ENCODE assay signal across 20 cellular contexts in the genomic region with DNA sequence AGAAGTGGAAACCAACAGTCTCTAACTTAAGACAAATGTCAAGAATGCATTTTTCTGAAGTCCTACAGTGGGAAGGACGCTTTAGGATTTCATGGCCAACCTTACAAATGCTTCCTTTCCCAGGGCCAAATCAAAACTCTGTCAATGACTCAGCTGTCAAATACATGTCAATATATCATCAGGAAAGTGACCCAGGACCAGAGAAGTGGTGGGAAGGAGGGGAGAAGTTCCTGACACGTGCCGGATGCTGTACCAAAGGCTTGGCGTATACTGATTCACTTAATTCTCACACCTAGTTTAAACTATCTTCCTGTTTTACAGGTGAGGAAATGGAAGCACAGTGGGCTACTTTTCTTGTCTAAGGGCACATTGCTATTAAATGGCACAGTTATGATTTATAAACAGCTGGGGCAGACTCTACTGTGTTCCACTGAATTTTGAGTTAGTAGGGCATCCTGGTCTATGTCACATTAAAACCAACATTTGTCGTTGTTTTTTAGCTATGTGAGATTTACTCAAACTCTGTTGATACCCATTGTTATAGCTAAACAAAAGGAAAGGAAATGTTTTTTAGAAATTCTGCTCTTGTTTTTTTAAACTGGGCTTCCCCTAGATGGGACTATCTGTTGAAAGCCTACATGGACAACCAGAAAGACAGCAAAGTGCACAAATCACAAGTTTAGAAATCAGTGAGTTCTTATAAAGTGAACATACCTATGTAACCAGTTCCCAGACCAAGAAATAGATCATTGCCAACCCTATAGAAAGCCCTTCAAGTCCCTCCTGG.
A peak's percentile ranks its signal among the peaks of the same experiment; 100 is the strongest.
DNase-seq lines count a peak whose midpoint lies in the region; ATAC-seq, FAIRE-seq and TF ChIP-seq lines count a peak whose summit lies in the region.
"Had no signal": no experiment of that assay in that cellular context is flagged by ENCODE, and none has a peak within 500 bp of the region (broad histone marks: within the 10 kb centered on the region; RNA-seq: fewer than 3 reads in every experiment).

No MANE protein-coding gene starts in this region.

- FAIRE-seq in GM19239 (lab: Jason Lieb, UNC) (peak; percentile 56), astrocyte (lab: Jason Lieb, UNC) (peak; percentile 45)
- FAIRE-seq: HTR-8/SVneo had no signal

- H3K27ac ChIP-seq in astrocyte (ENCODE audit: low read depth, low read length) (no peak overlapping the region), right lobe of liver (no peak overlapping the region)
- H3K27ac ChIP-seq: BLaER1, Peyer's patch had no signal

- intact Hi-C loops in right lobe of liver (cut with DNase I): no loop called here

- no peaks in the 10 kb centered on the region for H3K9me3 ChIP-seq in astrocyte (ENCODE audit: insufficient read depth, low read depth, low read length)
- H3K9me3 ChIP-seq in right lobe of liver: no peaks in the 10 kb centered on the region
- H3K9me3 ChIP-seq: BLaER1, Peyer's patch had no signal

- H3K4me1 Mint-ChIP-seq in astrocyte (ENCODE audit: low read depth, unreplicated experiment) (peaks cover 30% of the 10 kb centered on the region), osteocyte (ENCODE audit: unreplicated experiment) (peaks cover 55% of the 10 kb centered on the region)

- TF ChIP-seq CTCF in astrocyte (IDR thresholded peaks at IDR 0.05; ENCODE audit: insufficient read depth, low read depth, low read length) (no peak), osteocyte (IDR thresholded peaks at IDR 0.05) (no peak), right lobe of liver (IDR thresholded peaks at IDR 0.05) (no peak)

- 88% methylated on average over 5 of the region's 5 CpGs for WGBS in right lobe of liver (ENCODE audit: insufficient coverage, low coverage, low lambda C conversion rate, missing lambda C conversion rate)

- H3K4me3 ChIP-seq in astrocyte (ENCODE audit: insufficient read depth, low read depth, low read length) (no peak overlapping the region), right lobe of liver (no peak overlapping the region)
- H3K4me3 ChIP-seq: BLaER1, Peyer's patch had no signal

- H3K36me3 Mint-ChIP-seq in astrocyte (ENCODE audit: low read depth, unreplicated experiment): peaks cover 7% of the 10 kb centered on the region
- peaks cover 4% of the 10 kb centered on the region for H3K36me3 Mint-ChIP-seq in osteocyte (ENCODE audit: unreplicated experiment)

- H3K27me3 Mint-ChIP-seq in astrocyte (ENCODE audit: low read depth, unreplicated experiment) (no peaks in the 10 kb centered on the region), osteocyte (ENCODE audit: unreplicated experiment) (no peaks in the 10 kb centered on the region)

- no peak for TF ChIP-seq POLR2A in right lobe of liver (IDR thresholded peaks at IDR 0.05)

- H3K27me3 ChIP-seq in astrocyte (ENCODE audit: insufficient read depth, low read length) (no peaks in the 10 kb centered on the region), right lobe of liver (no peaks in the 10 kb centered on the region)
- H3K27me3 ChIP-seq: Peyer's patch had no signal

- H3K36me3 ChIP-seq in astrocyte (ENCODE audit: insufficient read depth, low read length) (no peaks in the 10 kb centered on the region), right lobe of liver (no peaks in the 10 kb centered on the region)
- H3K36me3 ChIP-seq: BLaER1, Peyer's patch had no signal

- H2AFZ ChIP-seq in astrocyte (ENCODE audit: low read depth, low read length): no peak overlapping the region

- H3K79me2 ChIP-seq in astrocyte (ENCODE audit: insufficient read depth, low read length): no peaks in the 10 kb centered on the region

- H3K9me3 Mint-ChIP-seq in astrocyte (ENCODE audit: unreplicated experiment) (peaks cover 6% of the 10 kb centered on the region), osteocyte (ENCODE audit: unreplicated experiment) (no peaks in the 10 kb centered on the region)

- no peak for DNase-seq in GM19239 (ENCODE audit: insufficient read length, low spot score)
- DNase-seq in astrocyte (ENCODE audit: low read depth): no peak
- DNase-seq in osteocyte (ENCODE audit: extremely low spot score, unreplicated experiment): no peak
- no peak for DNase-seq in COLO829 (ENCODE audit: low spot score)
- no peak for DNase-seq in activated T-cell treated with anti-CD3 and anti-CD28 coated beads, Interleukin-2, amount 50 U/mL, for 48 hours
- DNase-seq in activated naive CD4-positive, alpha-beta T cell treated with anti-CD3 and anti-CD28 coated beads, Interleukin-2, amount 50 U/mL, for 16 hours: no peak
- no peak for DNase-seq in right lobe of liver
- DNase-seq: EL, GF-D8, GOT3, MV-4-11, NCI-H1105 treated with DMSO at 0.1 percent for 48 hours, NCI-H2029 treated with DMSO at 0.1 percent for 48 hours, NCI-H345, NCI-H524, NCI-H774, Peyer's patch had no signal

- H4K20me1 ChIP-seq in astrocyte (ENCODE audit: insufficient read depth, low read length): no peaks in the 10 kb centered on the region
- H4K20me1 ChIP-seq: BLaER1 had no signal

- H3K4me1 ChIP-seq in astrocyte (ENCODE audit: insufficient read depth, low read length): peaks cover 3% of the 10 kb centered on the region
- no peaks in the 10 kb centered on the region for H3K4me1 ChIP-seq in right lobe of liver

- H3K4me2 ChIP-seq in astrocyte (ENCODE audit: low read length): no peak overlapping the region
- H3K4me2 ChIP-seq: BLaER1 had no signal

- H3K27ac Mint-ChIP-seq in astrocyte (ENCODE audit: unreplicated experiment): no peak overlapping the region
- peak overlapping the region; percentile 91 for H3K27ac Mint-ChIP-seq in osteocyte (ENCODE audit: unreplicated experiment)

- H3K4me3 Mint-ChIP-seq in astrocyte (ENCODE audit: unreplicated experiment) (no peak overlapping the region), osteocyte (ENCODE audit: unreplicated experiment) (peak overlapping the region; percentile 10)

- H3K9ac ChIP-seq in astrocyte (ENCODE audit: low read length): no peak overlapping the region
- H3K9ac ChIP-seq: BLaER1 had no signal

- no peak for ATAC-seq in right lobe of liver
- ATAC-seq: SK-N-SH treated with all-trans-retinoic acid at 6 μM for 48 hours had no signal
